Comparison of ENCODE assay signal across 8 cellular contexts in the genomic region with DNA sequence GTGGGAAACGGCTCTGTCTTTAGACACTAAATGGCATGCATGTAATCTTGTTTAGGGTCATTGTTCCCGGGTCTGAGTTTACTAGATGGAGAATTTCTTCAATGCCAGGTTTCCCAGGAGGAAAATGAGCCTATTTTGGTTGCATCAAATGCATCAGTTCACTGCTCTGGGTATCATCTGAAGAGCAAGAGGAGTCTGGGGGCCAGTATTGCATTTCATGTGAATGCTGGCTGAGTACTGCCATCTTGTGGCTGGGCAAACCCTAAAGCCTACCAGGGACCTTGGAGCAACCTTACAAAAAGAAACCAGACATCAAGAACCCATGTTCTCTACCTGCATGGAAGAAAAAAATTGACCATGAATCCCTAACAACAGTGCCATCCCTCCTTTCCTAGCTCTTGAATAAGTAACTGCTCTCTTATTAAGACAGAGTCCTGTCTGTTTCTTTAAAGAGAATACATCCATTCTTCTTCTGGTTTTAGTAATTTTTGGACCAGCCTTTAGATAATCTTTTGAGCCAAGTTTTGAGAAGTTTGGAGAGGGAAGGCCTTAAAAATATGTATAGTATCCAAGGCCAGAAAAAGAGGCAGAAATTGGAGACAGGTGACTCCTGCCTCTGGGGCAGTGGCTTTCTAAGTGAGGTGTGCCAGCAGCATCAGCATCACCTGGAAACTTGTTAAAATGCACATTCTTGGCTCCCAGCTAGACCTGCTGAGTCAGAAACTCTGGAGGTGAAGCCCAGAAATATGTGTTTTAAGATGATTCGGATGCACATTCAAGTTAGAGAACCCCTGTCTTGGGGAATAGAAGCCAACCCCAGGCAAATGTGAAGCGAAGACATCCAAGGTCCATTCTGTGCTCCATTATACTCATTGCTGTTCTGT.
DNase-seq lines count a peak whose midpoint lies in the region; ATAC-seq and TF ChIP-seq lines count a peak whose summit lies in the region.

No MANE protein-coding gene starts in this region.

- peak overlapping the region; percentile 29 for H3K18ac ChIP-seq in mesendoderm (ENCODE audit: low read length)

- no peaks in the 10 kb centered on the region for H3K36me3 ChIP-seq in colonic mucosa
- no peaks in the 10 kb centered on the region for H3K36me3 ChIP-seq in mesendoderm (ENCODE audit: control insufficient read depth, insufficient read depth, low read length)

- H3K27ac Mint-ChIP-seq in stimulated activated memory B cell treated with anti-CD40 and anti-IgM and Interleukin-4, amounts not matched to agents 10 μg/mL and 1 μg/mL and 100 μg/mL, for 72 hours, result peak overlapping the region; percentile 85

- H4K5ac ChIP-seq in mesendoderm (ENCODE audit: low read length), result no peak overlapping the region

- TF ChIP-seq CTCF in colonic mucosa (IDR thresholded peaks at IDR 0.05), result peak; percentile 59

- no peaks in the 10 kb centered on the region for H3K9me3 Mint-ChIP-seq in stimulated activated memory B cell treated with anti-CD40 and anti-IgM and Interleukin-4, amounts not matched to agents 10 μg/mL and 1 μg/mL and 100 μg/mL, for 72 hours

- no peak overlapping the region for H4K8ac ChIP-seq in mesendoderm (ENCODE audit: low read depth, low read length)

- no peak overlapping the region for H2BK5ac ChIP-seq in mesendoderm (ENCODE audit: low read length)

- H3K27ac ChIP-seq in colonic mucosa (no peak overlapping the region), mesendoderm (ENCODE audit: low read depth, low read length) (no peak overlapping the region)

- H3K4ac ChIP-seq in mesendoderm (ENCODE audit: low read depth, low read length), result no peak overlapping the region

- H3K27me3 ChIP-seq in colonic mucosa (no peaks in the 10 kb centered on the region), mesendoderm (ENCODE audit: insufficient read depth, low read length, poor library complexity) (no peaks in the 10 kb centered on the region)

- H2BK120ac ChIP-seq in mesendoderm (ENCODE audit: low read depth, low read length), result no peak overlapping the region

- H3K4me3 ChIP-seq in colonic mucosa (no peak overlapping the region), mesendoderm (ENCODE audit: low read length) (no peak overlapping the region)

- H3K79me1 ChIP-seq in mesendoderm (ENCODE audit: low read length), result no peaks in the 10 kb centered on the region

- no peaks in the 10 kb centered on the region for H3K4me1 ChIP-seq in colonic mucosa
- no peaks in the 10 kb centered on the region for H3K4me1 ChIP-seq in mesendoderm (ENCODE audit: control insufficient read depth, low read depth, low read length)

- no peaks in the 10 kb centered on the region for H3K27me3 Mint-ChIP-seq in stimulated activated memory B cell treated with anti-CD40 and anti-IgM and Interleukin-4, amounts not matched to agents 10 μg/mL and 1 μg/mL and 100 μg/mL, for 72 hours

- no peak overlapping the region for H3K4me3 Mint-ChIP-seq in stimulated activated memory B cell treated with anti-CD40 and anti-IgM and Interleukin-4, amounts not matched to agents 10 μg/mL and 1 μg/mL and 100 μg/mL, for 72 hours

- no peaks in the 10 kb centered on the region for H3K9me3 ChIP-seq in colonic mucosa

- intact Hi-C loops in colonic mucosa (cut with DNase I), result no loop called here

- ATAC-seq in GM21723 (IDR thresholded peaks at IDR 0.05; ENCODE audit: unreplicated experiment) (peak; percentile 24), GM19463 (IDR thresholded peaks at IDR 0.05; ENCODE audit: unreplicated experiment) (no peak)
- ATAC-seq in stimulated activated memory B cell treated with anti-CD40 and anti-IgM and Interleukin-4, amounts not matched to agents 10 μg/mL and 1 μg/mL and 100 μg/mL, for 72 hours, result peak; percentile 47

- peaks cover 73% of the 10 kb centered on the region for H3K4me1 Mint-ChIP-seq in stimulated activated memory B cell treated with anti-CD40 and anti-IgM and Interleukin-4, amounts not matched to agents 10 μg/mL and 1 μg/mL and 100 μg/mL, for 72 hours

- no CpG with 5 or more reads among the region's 4 CpGs for WGBS in mesendoderm (ENCODE audit: extremely low coverage, insufficient coverage, low lambda C conversion rate)

- DNase-seq in AG20443 (ENCODE audit: low spot score), result peak; percentile 34
- DNase-seq in NCI-H345 (lab: John Stamatoyannopoulos, UW), result peak; percentile 70
- DNase-seq in activated CD4-positive, alpha-beta T cell treated with anti-CD3 and anti-CD28 coated beads for 48 hours, result peak; percentile 83
- DNase-seq in colonic mucosa, result peak; percentile 50
- peak; percentile 79 for DNase-seq in mesendoderm

- H3K79me2 ChIP-seq in mesendoderm (ENCODE audit: control insufficient read depth, insufficient read depth, low read length), result no peaks in the 10 kb centered on the region

- no peak overlapping the region for H3K4me2 ChIP-seq in mesendoderm (ENCODE audit: low read length)

- H3K9ac ChIP-seq in colonic mucosa (ENCODE audit: low read depth in 2 of 2, low read length in 2 of 2) (no peak overlapping the region), mesendoderm (ENCODE audit: low read length) (no peak overlapping the region)

- no peaks in the 10 kb centered on the region for H3K36me3 Mint-ChIP-seq in stimulated activated memory B cell treated with anti-CD40 and anti-IgM and Interleukin-4, amounts not matched to agents 10 μg/mL and 1 μg/mL and 100 μg/mL, for 72 hours

- no peak overlapping the region for H2AK5ac ChIP-seq in mesendoderm (ENCODE audit: low read length)

- no peak overlapping the region for H3K56ac ChIP-seq in mesendoderm (ENCODE audit: low read length)

- H2BK15ac ChIP-seq in mesendoderm (replicated peaks; ENCODE audit: low read depth), result no peak overlapping the region

- H3K23ac ChIP-seq in mesendoderm (ENCODE audit: low read length), result no peak overlapping the region
